Comparison of ENCODE assay signal across 6 cellular contexts in genomic region chr11:40179541-40179940, GRCh38.
"Had no signal": no experiment of that assay in that cellular context is flagged by ENCODE, and none has a peak within 500 bp of the region (broad histone marks: within the 10 kb centered on the region; RNA-seq: fewer than 3 reads in every experiment).

No MANE protein-coding gene starts in this region.

- H3K4me1 Mint-ChIP-seq: IgD-negative memory B cell had no signal

- H3K4me3 ChIP-seq: K562 had no signal

- H3K27ac Mint-ChIP-seq: IgD-negative memory B cell had no signal

- ATAC-seq: HepG2, K562 had no signal

- H3K4me3 Mint-ChIP-seq: IgD-negative memory B cell had no signal

- H3K36me3 Mint-ChIP-seq: IgD-negative memory B cell had no signal

- DNase-seq: IMR-90, KBM-7, KG1 had no signal

- H3K27me3 Mint-ChIP-seq: IgD-negative memory B cell had no signal
